In genomic region chr3:61612211-61612995, GRCh38 we compare ENCODE assay signal across 1 cellular context.
A peak's percentile ranks its signal among the peaks of the same experiment; 100 is the strongest.
TF ChIP-seq lines count a peak whose summit lies in the region.

No MANE protein-coding gene starts in this region.

TF ChIP-seq in liver, 16 proteins besides CTCF, POLR2A, EP300 and RAD21 (continued from another document):
- TF ChIP-seq ATF3 (IDR thresholded peaks at IDR 0.05) = no peak
- TF ChIP-seq SP1 (IDR thresholded peaks at IDR 0.05) = peak; percentile 40
- TF ChIP-seq YY1 (IDR thresholded peaks at IDR 0.05) = peak; percentile 58
- TF ChIP-seq, protein P1, sequence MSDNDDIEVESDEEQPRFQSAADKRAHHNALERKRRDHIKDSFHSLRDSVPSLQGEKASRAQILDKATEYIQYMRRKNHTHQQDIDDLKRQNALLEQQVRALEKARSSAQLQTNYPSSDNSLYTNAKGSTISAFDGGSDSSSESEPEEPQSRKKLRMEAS (IDR thresholded peaks at IDR 0.05) = peak; percentile 94
- TF ChIP-seq RXRA (IDR thresholded peaks at IDR 0.05) = peak; percentile 88 to 95
- TF ChIP-seq FOXA2 (IDR thresholded peaks at IDR 0.05) = peak; percentile 94
- TF ChIP-seq FOXA1 (IDR thresholded peaks at IDR 0.05) = peak; percentile 95
- peak; percentile 75 to 89 for TF ChIP-seq HNF4A (conservative IDR thresholded peaks at IDR 0.05)
- peak in 1 of 2 donors; percentile 23 for TF ChIP-seq GABPA (IDR thresholded peaks at IDR 0.05 in 1 of 2, conservative IDR thresholded peaks at IDR 0.05 in 1 of 2)
- no peak for TF ChIP-seq NR2F2 (IDR thresholded peaks at IDR 0.05)
- TF ChIP-seq, protein P2, sequence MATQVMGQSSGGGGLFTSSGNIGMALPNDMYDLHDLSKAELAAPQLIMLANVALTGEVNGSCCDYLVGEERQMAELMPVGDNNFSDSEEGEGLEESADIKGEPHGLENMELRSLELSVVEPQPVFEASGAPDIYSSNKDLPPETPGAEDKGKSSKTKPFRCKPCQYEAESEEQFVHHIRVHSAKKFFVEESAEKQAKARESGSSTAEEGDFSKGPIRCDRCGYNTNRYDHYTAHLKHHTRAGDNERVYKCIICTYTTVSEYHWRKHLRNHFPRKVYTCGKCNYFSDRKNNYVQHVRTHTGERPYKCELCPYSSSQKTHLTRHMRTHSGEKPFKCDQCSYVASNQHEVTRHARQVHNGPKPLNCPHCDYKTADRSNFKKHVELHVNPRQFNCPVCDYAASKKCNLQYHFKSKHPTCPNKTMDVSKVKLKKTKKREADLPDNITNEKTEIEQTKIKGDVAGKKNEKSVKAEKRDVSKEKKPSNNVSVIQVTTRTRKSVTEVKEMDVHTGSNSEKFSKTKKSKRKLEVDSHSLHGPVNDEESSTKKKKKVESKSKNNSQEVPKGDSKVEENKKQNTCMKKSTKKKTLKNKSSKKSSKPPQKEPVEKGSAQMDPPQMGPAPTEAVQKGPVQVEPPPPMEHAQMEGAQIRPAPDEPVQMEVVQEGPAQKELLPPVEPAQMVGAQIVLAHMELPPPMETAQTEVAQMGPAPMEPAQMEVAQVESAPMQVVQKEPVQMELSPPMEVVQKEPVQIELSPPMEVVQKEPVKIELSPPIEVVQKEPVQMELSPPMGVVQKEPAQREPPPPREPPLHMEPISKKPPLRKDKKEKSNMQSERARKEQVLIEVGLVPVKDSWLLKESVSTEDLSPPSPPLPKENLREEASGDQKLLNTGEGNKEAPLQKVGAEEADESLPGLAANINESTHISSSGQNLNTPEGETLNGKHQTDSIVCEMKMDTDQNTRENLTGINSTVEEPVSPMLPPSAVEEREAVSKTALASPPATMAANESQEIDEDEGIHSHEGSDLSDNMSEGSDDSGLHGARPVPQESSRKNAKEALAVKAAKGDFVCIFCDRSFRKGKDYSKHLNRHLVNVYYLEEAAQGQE (IDR thresholded peaks at IDR 0.05) = peak; percentile 58
- TF ChIP-seq EGR1 (IDR thresholded peaks at IDR 0.05; ENCODE audit: low read depth in 2 of 2) = peak in 1 of 2 donors; percentile 86
- no peak for TF ChIP-seq HNF4G (IDR thresholded peaks at IDR 0.05)
- peak; percentile 66 to 96 for TF ChIP-seq JUND (IDR thresholded peaks at IDR 0.05)
TF ChIP-seq in liver: peak in this region for 12.
